Comparison of ENCODE assay signal across 10 cellular contexts in the genomic region with DNA sequence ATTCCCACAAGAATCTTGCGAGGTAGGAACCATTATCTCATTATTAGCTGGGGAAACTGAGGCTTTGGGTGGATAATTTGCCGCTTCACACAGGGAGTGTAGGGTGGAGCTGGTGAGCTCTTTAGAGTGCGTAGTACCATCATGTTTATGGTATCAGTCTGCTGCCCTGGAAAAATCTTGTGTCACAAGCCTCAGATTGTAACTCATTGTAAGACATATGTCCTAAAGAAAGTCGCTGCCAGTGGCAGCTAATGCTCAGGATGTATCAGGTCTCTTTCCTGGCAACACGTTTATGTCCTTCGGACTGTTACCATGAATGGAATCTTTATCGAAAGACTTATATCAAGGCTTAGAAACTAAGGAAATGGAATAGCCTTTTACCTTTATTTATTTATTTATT. TPM values are rescaled to one million over a fixed set of nuclear protein-coding genes. Genes with fewer than 3 reads are reported as not detected.
A peak's percentile ranks its signal among the peaks of the same experiment; 100 is the strongest.
DNase-seq lines count a peak whose midpoint lies in the region; ATAC-seq and TF ChIP-seq lines count a peak whose summit lies in the region.
"Had no signal": no experiment of that assay in that cellular context is flagged by ENCODE, and none has a peak within 500 bp of the region (broad histone marks: within the 10 kb centered on the region; RNA-seq: fewer than 3 reads in every experiment).

No MANE protein-coding gene starts in this region.

- H3K4me3 Mint-ChIP-seq in progenitor cell of endocrine pancreas (ENCODE audit: low read depth): peak overlapping the region; percentile 91

- no peaks in the 10 kb centered on the region for H3K27me3 Mint-ChIP-seq in progenitor cell of endocrine pancreas

- no peaks in the 10 kb centered on the region for H3K9me3 ChIP-seq in SK-N-MC (ENCODE audit: low read depth, low read length)
- H3K9me3 ChIP-seq in esophagus muscularis mucosa: no peaks in the 10 kb centered on the region
- H3K9me3 ChIP-seq: suprapubic skin had no signal

- H3K27me3 ChIP-seq in esophagus muscularis mucosa: no peaks in the 10 kb centered on the region
- H3K27me3 ChIP-seq: suprapubic skin had no signal

- H3K36me3 ChIP-seq in SK-N-MC (ENCODE audit: insufficient read depth, low read length): peaks cover 4% of the 10 kb centered on the region; the same call in 1 of the 2 replicates
- no peaks in the 10 kb centered on the region for H3K36me3 ChIP-seq in esophagus muscularis mucosa
- H3K36me3 ChIP-seq: suprapubic skin had no signal

- DNase-seq in GM12865 (ENCODE audit: low read depth) (no peak), SK-N-MC (ENCODE audit: low read depth, low spot score) (no peak), esophagus muscularis mucosa (ENCODE audit: extremely low spot score) (no peak), progenitor cell of endocrine pancreas (ENCODE audit: low spot score, unreplicated experiment) (no peak), NCI-H510A (lab: John Stamatoyannopoulos, UW) (no peak), GM03348 (ENCODE audit: low spot score) (no peak), RPMI8226 (no peak)
- DNase-seq: NCI-H226 had no signal

- ATAC-seq in HG02970 (IDR thresholded peaks at IDR 0.05; ENCODE audit: low FRiP score, unreplicated experiment): no peak

- peaks cover 1% of the 10 kb centered on the region for H3K36me3 Mint-ChIP-seq in progenitor cell of endocrine pancreas (ENCODE audit: insufficient read depth)

- TF ChIP-seq POLR2A in esophagus muscularis mucosa (IDR thresholded peaks at IDR 0.05; ENCODE audit: low read depth): no peak

- H3K4me3 ChIP-seq in GM12865 (ENCODE audit: low read depth, low read length) (peak overlapping the region; percentile 83; the same call in 1 of the 2 replicates), SK-N-MC (peak overlapping the region; percentile 83), esophagus muscularis mucosa (peak overlapping the region in 3 of 4 donors; percentile 96 to 98 (median 97))

- intact Hi-C loops in esophagus muscularis mucosa (cut with DNase I): no loop called here

- TF ChIP-seq EP300 in esophagus muscularis mucosa (IDR thresholded peaks at IDR 0.05): no peak

- WGBS in esophagus muscularis mucosa: 83% methylated on average over 7 of the region's 7 CpGs

- H3K27ac ChIP-seq in SK-N-MC: no peak overlapping the region
- peak overlapping the region in 1 of 4 donors; percentile 98 for H3K27ac ChIP-seq in esophagus muscularis mucosa (replicated peaks in 1 of 4)
- H3K27ac ChIP-seq: suprapubic skin had no signal

- H3K4me1 ChIP-seq in esophagus muscularis mucosa: peaks cover 49 to 71% (median 67%) of the 10 kb centered on the region in 4 donors

- peak overlapping the region; percentile 71 for H3K9ac ChIP-seq in SK-N-MC (ENCODE audit: insufficient read length)

- TF ChIP-seq CTCF in GM12865 (IDR thresholded peaks at IDR 0.05; ENCODE audit: insufficient read depth, low read depth, low read length, missing control alignments): no peak
- TF ChIP-seq CTCF in esophagus muscularis mucosa (IDR thresholded peaks at IDR 0.05): no peak
- TF ChIP-seq CTCF in progenitor cell of endocrine pancreas (IDR thresholded peaks at IDR 0.05; ENCODE audit: unreplicated experiment): no peak

- H3K27ac Mint-ChIP-seq in progenitor cell of endocrine pancreas: peak overlapping the region; percentile 26

- H3K4me1 Mint-ChIP-seq in progenitor cell of endocrine pancreas (ENCODE audit: low read depth): peaks cover 48% of the 10 kb centered on the region

- H3K9me3 Mint-ChIP-seq in progenitor cell of endocrine pancreas (ENCODE audit: low read depth): no peaks in the 10 kb centered on the region

RNA-seq across cellular contexts. Expression of a gene that starts 1.9 kb away (rescaled TPM):
- total RNA-seq in esophagus muscularis mucosa (10 to 100 TPM; 37.3 to 70.1 (median 55.2) TPM), progenitor cell of endocrine pancreas (92.7 and 102 TPM in 2 replicates)
